25 cellular contexts compared by ENCODE assay signal in the genomic region with DNA sequence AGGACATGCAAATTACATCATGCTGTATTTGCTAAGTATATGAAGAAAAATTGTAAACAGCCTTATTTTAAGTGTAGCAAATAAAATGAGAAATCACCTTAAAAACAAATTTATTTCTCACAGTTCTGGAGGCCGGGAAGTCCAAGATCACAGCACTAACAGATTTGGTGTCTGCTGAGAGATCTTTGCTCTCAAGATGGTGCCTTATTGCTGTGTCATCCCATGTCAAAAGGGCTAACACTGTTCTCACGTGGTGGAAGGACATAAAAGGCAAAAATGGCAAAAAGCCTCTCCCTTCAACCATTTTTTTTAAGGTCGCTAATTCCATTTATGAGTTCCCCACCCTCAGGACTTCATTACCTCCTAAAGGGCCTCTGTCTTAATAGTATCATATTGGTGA. TPM values are rescaled to one million over a fixed set of nuclear protein-coding genes. Genes with fewer than 3 reads are reported as not detected.
A peak's percentile ranks its signal among the peaks of the same experiment; 100 is the strongest.
DNase-seq lines count a peak whose midpoint lies in the region; ATAC-seq and TF ChIP-seq lines count a peak whose summit lies in the region.
"Had no signal": no experiment of that assay in that cellular context is flagged by ENCODE, and none has a peak within 500 bp of the region (broad histone marks: within the 10 kb centered on the region; RNA-seq: fewer than 3 reads in every experiment).

No MANE protein-coding gene starts in this region.

- 95 to 100% methylated on average over 1 to 3 of the region's 3 CpGs for WGBS in endodermal cell (ENCODE audit: insufficient coverage in 1 of 2, insufficient read length in 1 of 2), 2 experiments

- H3K9me3 Mint-ChIP-seq in CD4-positive, CD25-positive, alpha-beta regulatory T cell: no peaks in the 10 kb centered on the region
- no peaks in the 10 kb centered on the region for H3K9me3 Mint-ChIP-seq in activated CD4-positive, alpha-beta memory T cell treated with anti-CD3 and anti-CD28 coated beads for 36 hours
- no peaks in the 10 kb centered on the region for H3K9me3 Mint-ChIP-seq in endodermal cell

- H3K27me3 ChIP-seq in A673 (replicated peaks; ENCODE audit: insufficient read depth, low read depth, low read length, poor library complexity): no peaks in the 10 kb centered on the region
- no peaks in the 10 kb centered on the region for H3K27me3 ChIP-seq in CD4-positive, CD25-positive, alpha-beta regulatory T cell (ENCODE audit: control insufficient read depth, insufficient read depth, low read length)
- no peaks in the 10 kb centered on the region for H3K27me3 ChIP-seq in endodermal cell (ENCODE audit: control insufficient read depth, insufficient read depth, low read length, poor library complexity, severe bottlenecking)
- H3K27me3 ChIP-seq: dorsolateral prefrontal cortex had no signal

- BruUV-seq in A673 (replicated peaks; lab: Mats Ljungman, UMichigan): no TSS peak

- H3K36me3 Mint-ChIP-seq in CD4-positive, CD25-positive, alpha-beta regulatory T cell: peaks cover 60% of the 10 kb centered on the region
- H3K36me3 Mint-ChIP-seq in activated CD4-positive, alpha-beta memory T cell treated with anti-CD3 and anti-CD28 coated beads for 36 hours: peaks cover 78% of the 10 kb centered on the region
- H3K36me3 Mint-ChIP-seq in endodermal cell (ENCODE audit: low read depth): peaks cover 91% of the 10 kb centered on the region

- intact Hi-C loops in A673 (cut with micrococcal nuclease; ENCODE audit: unreplicated experiment): no loop called here
- intact Hi-C loops in activated CD4-positive, alpha-beta memory T cell treated with anti-CD3 and anti-CD28 coated beads for 36 hours (cut with micrococcal nuclease): no loop called here

- no peak overlapping the region for H3K9ac ChIP-seq in endodermal cell (ENCODE audit: extremely low read depth, low read length, poor library complexity, severe bottlenecking)

- peaks cover 40% of the 10 kb centered on the region for H3K4me1 ChIP-seq in A673 (ENCODE audit: insufficient read depth, low read length, poor library complexity, severe bottlenecking)
- H3K4me1 ChIP-seq in CD4-positive, CD25-positive, alpha-beta regulatory T cell (ENCODE audit: control insufficient read depth, insufficient read depth, low read length, poor library complexity, severe bottlenecking): peaks cover 42% of the 10 kb centered on the region
- no peaks in the 10 kb centered on the region for H3K4me1 ChIP-seq in endodermal cell (ENCODE audit: control insufficient read depth, insufficient read depth, low read length)

- no peak for DNase-seq in A673 (ENCODE audit: low spot score)
- no peak for DNase-seq in CD4-positive, CD25-positive, alpha-beta regulatory T cell
- DNase-seq in activated CD4-positive, alpha-beta memory T cell treated with anti-CD3 and anti-CD28 coated beads for 36 hours: no peak
- no peak for DNase-seq in endodermal cell
- no peak for DNase-seq in NCI-H345 treated with DMSO at 0.1 percent for 48 hours (lab: John Stamatoyannopoulos, UW; ENCODE audit: unreplicated experiment)
- DNase-seq in GM13977 (ENCODE audit: low spot score): no peak
- DNase-seq: activated CD4-positive, alpha-beta T cell treated with anti-CD3 and anti-CD28 coated beads, Interleukin-2, amount 50 U/mL, for 48 hours; AML-193; anterior cingulate cortex; caudate nucleus; COR-L47; dorsolateral prefrontal cortex; foreskin fibroblast; hippocampal formation; left ventricle myocardium superior; NCI-H1417 treated with DMSO at 0.1 percent for 48 hours; NCI-H2171 treated with DMSO at 0.1 percent for 48 hours; NCI-H69; psoas muscle; stimulated activated CD4-positive, alpha-beta T cell treated with anti-CD3 and anti-CD28 coated beads, Interleukin-1b, Interleukin-23, amount 100 ng/mL, for 48 hours; stimulated activated naive CD4-positive, alpha-beta T cell treated with Interleukin-2 at 50 U/mL for 16 hours; trophoblast cell had no signal

- ATAC-seq in CD4-positive, CD25-positive, alpha-beta regulatory T cell (ENCODE audit: low read depth in 2 of 2): no peak
- no peak for ATAC-seq in GM19035 (IDR thresholded peaks at IDR 0.05; ENCODE audit: unreplicated experiment)
- ATAC-seq: left ventricle myocardium superior, psoas muscle, Right ventricle myocardium inferior had no signal

- in situ Hi-C loops in GM13977 (cut with MboI; ENCODE audit: low pct_unique_long_range_greater_than_20kb, low sequenced_read_pairs, unreplicated experiment): no loop called here

- H3K36me3 ChIP-seq in A673 (ENCODE audit: insufficient read depth, low read length, poor library complexity, severe bottlenecking): peaks cover 99% of the 10 kb centered on the region
- peaks cover 90% of the 10 kb centered on the region for H3K36me3 ChIP-seq in CD4-positive, CD25-positive, alpha-beta regulatory T cell (ENCODE audit: control insufficient read depth, insufficient read depth, low read length)
- peaks cover 99% of the 10 kb centered on the region for H3K36me3 ChIP-seq in endodermal cell (ENCODE audit: control insufficient read depth, insufficient read depth, low read length)

- H3K4me3 Mint-ChIP-seq in CD4-positive, CD25-positive, alpha-beta regulatory T cell: peak overlapping the region in 2 of 4 donors; percentile 15 to 48
- H3K4me3 Mint-ChIP-seq in activated CD4-positive, alpha-beta memory T cell treated with anti-CD3 and anti-CD28 coated beads for 36 hours: no peak overlapping the region
- no peak overlapping the region for H3K4me3 Mint-ChIP-seq in endodermal cell

- peaks cover 32 to 81% (median 46%) of the 10 kb centered on the region in 4 donors for H3K4me1 Mint-ChIP-seq in CD4-positive, CD25-positive, alpha-beta regulatory T cell
- H3K4me1 Mint-ChIP-seq in activated CD4-positive, alpha-beta memory T cell treated with anti-CD3 and anti-CD28 coated beads for 36 hours (ENCODE audit: low read depth): peaks cover 80% of the 10 kb centered on the region
- no peaks in the 10 kb centered on the region for H3K4me1 Mint-ChIP-seq in endodermal cell

- POLR2A ChIA-PET in A673 (lab: Charles Lee; ENCODE audit: low non-redundant PET): no interaction called here
- POLR2A ChIA-PET in activated CD4-positive, alpha-beta memory T cell treated with anti-CD3 and anti-CD28 coated beads for 36 hours (lab: Charles Lee): interaction anchor here (0.9 kb wide), 1 partner anchor 8 kb away, joined by 3 read pairs; no protein-coding TSS in a partner anchor

- H3K27ac ChIP-seq in A673 (ENCODE audit: low read depth, low read length, poor library complexity, severe bottlenecking) (peak overlapping the region; percentile 14), endodermal cell (ENCODE audit: low read depth, low read length) (no peak overlapping the region)
- peak overlapping the region; percentile 7 for H3K27ac ChIP-seq in CD4-positive, CD25-positive, alpha-beta regulatory T cell (ENCODE audit: insufficient read depth, low read length, poor library complexity, severe bottlenecking)
- H3K27ac ChIP-seq: epithelial cell of prostate, psoas muscle had no signal

- H3K27ac Mint-ChIP-seq in CD4-positive, CD25-positive, alpha-beta regulatory T cell: peak overlapping the region; percentile 40 to 78 (median 73)
- H3K27ac Mint-ChIP-seq in activated CD4-positive, alpha-beta memory T cell treated with anti-CD3 and anti-CD28 coated beads for 36 hours: peak overlapping the region; percentile 91
- peak overlapping the region; percentile 37 for H3K27ac Mint-ChIP-seq in endodermal cell

- CTCF ChIA-PET in A673 (lab: Charles Lee): no interaction called here
- CTCF ChIA-PET in activated CD4-positive, alpha-beta memory T cell treated with anti-CD3 and anti-CD28 coated beads for 36 hours (lab: Charles Lee): interaction anchor here (1.0 to 6.5 kb wide), 3 partner anchors 9 to 12 kb away, joined by 3 to 50 read pairs (median 6); a partner anchor contains a TSS

- no peaks in the 10 kb centered on the region for H3K27me3 Mint-ChIP-seq in CD4-positive, CD25-positive, alpha-beta regulatory T cell
- no peaks in the 10 kb centered on the region for H3K27me3 Mint-ChIP-seq in activated CD4-positive, alpha-beta memory T cell treated with anti-CD3 and anti-CD28 coated beads for 36 hours
- H3K27me3 Mint-ChIP-seq in endodermal cell (ENCODE audit: insufficient read depth): no peaks in the 10 kb centered on the region

- H3K4me3 ChIP-seq in A673 (ENCODE audit: low read depth, low read length, poor library complexity, severe bottlenecking) (no peak overlapping the region), endodermal cell (ENCODE audit: low read length) (no peak overlapping the region)
- H3K4me3 ChIP-seq in CD4-positive, CD25-positive, alpha-beta regulatory T cell (ENCODE audit: low read depth, low read length): no peak overlapping the region
- H3K4me3 ChIP-seq: dorsolateral prefrontal cortex, psoas muscle had no signal

- H3K9me3 ChIP-seq in A673 (ENCODE audit: low read depth, low read length, poor library complexity, severe bottlenecking) (no peaks in the 10 kb centered on the region), endodermal cell (ENCODE audit: control insufficient read depth, low read length) (no peaks in the 10 kb centered on the region)
- H3K9me3 ChIP-seq in CD4-positive, CD25-positive, alpha-beta regulatory T cell (ENCODE audit: control insufficient read depth in 2 of 2, low read length in 2 of 2): no peaks in the 10 kb centered on the region
- H3K9me3 ChIP-seq: psoas muscle had no signal

- TF ChIP-seq CTCF in A673 (conservative IDR thresholded peaks at IDR 0.05; ENCODE audit: low read depth, low read length) (no peak), endodermal cell (conservative IDR thresholded peaks at IDR 0.05) (no peak), GM13977 (IDR thresholded peaks at IDR 0.05; ENCODE audit: extremely low read depth, insufficient read depth, missing control alignments) (no peak)

RNA-seq across cellular contexts. Expression of a gene that starts 12.1 kb away (rescaled TPM):
- total RNA-seq in A673 (2021) (508 and 534 TPM in 2 replicates), endodermal cell (100 to 1,000 TPM; 492 to 493 TPM)
- total RNA-seq in CD4-positive, CD25-positive, alpha-beta regulatory T cell: 178 TPM
- 100 to 1,000 TPM; 272 to 336 (median 287) TPM for polyA plus RNA-seq in CD4-positive, CD25-positive, alpha-beta regulatory T cell
- total RNA-seq in activated CD4-positive, alpha-beta memory T cell treated with anti-CD3 and anti-CD28 coated beads for 36 hours: 100 to 1,000 TPM; 510 to 515 TPM
- 367 TPM for polyA plus RNA-seq in endodermal cell (2013, experiment 1 of 2)
- 349 TPM for polyA plus RNA-seq in endodermal cell (2013, experiment 2 of 2)

RNA-seq across cellular contexts. Expression of a gene that starts 39.5 kb away (rescaled TPM):
- 1.1 and 1.7 TPM in 2 replicates for total RNA-seq in A673 (2021)
- 4.6 TPM for total RNA-seq in CD4-positive, CD25-positive, alpha-beta regulatory T cell
- polyA plus RNA-seq in CD4-positive, CD25-positive, alpha-beta regulatory T cell: 10 to 100 TPM in 1 of 4 donors, 1 to 10 TPM in 3; 7.0 to 12.8 (median 8.7) TPM
- 1 to 10 TPM; 2.0 to 2.7 TPM for total RNA-seq in activated CD4-positive, alpha-beta memory T cell treated with anti-CD3 and anti-CD28 coated beads for 36 hours
- total RNA-seq in endodermal cell: 1 to 10 TPM; 1.1 to 3.8 TPM
- polyA plus RNA-seq in endodermal cell (2013, experiment 1 of 2): 22.4 TPM
- polyA plus RNA-seq in endodermal cell (2013, experiment 2 of 2): 22.4 TPM

RNA-seq across cellular contexts. Expression of a gene that starts 39.6 kb away (rescaled TPM):
- total RNA-seq in A673 (2021) (19.7 and 22.2 TPM in 2 replicates), endodermal cell (10 to 100 TPM; 12.5 to 17.0 TPM)
- total RNA-seq in CD4-positive, CD25-positive, alpha-beta regulatory T cell: 28.0 TPM
- 10 to 100 TPM; 43.2 to 73.8 (median 49.0) TPM for polyA plus RNA-seq in CD4-positive, CD25-positive, alpha-beta regulatory T cell
- total RNA-seq in activated CD4-positive, alpha-beta memory T cell treated with anti-CD3 and anti-CD28 coated beads for 36 hours: 10 to 100 TPM; 23.3 to 27.6 TPM
- 11.9 TPM for polyA plus RNA-seq in endodermal cell (2013, experiment 1 of 2)
- polyA plus RNA-seq in endodermal cell (2013, experiment 2 of 2): 10.2 TPM

Comparison
In these comparisons a context has a peak if more than half of its experiments do, and no peak if none do; other contexts are left out.
1. H3K27ac Mint-ChIP-seq: peak in every context shown above with its lines; median percentile 91 in activated CD4-positive, alpha-beta memory T cell treated with anti-CD3 and anti-CD28 coated beads for 36 hours; 73 in CD4-positive, CD25-positive, alpha-beta regulatory T cell; 37 in endodermal cell.